Comparison of ENCODE assay signal across 9 cellular contexts in genomic region chr11:67507242-67507890, GRCh38. TPM values are rescaled to one million over a fixed set of nuclear protein-coding genes. Genes with fewer than 3 reads are reported as not detected.
A peak's percentile ranks its signal among the peaks of the same experiment; 100 is the strongest.
DNase-seq lines count a peak whose midpoint lies in the region; FAIRE-seq and TF ChIP-seq lines count a peak whose summit lies in the region.
"Had no signal": no experiment of that assay in that cellular context is flagged by ENCODE, and none has a peak within 500 bp of the region (broad histone marks: within the 10 kb centered on the region; RNA-seq: fewer than 3 reads in every experiment).

No MANE protein-coding gene starts in this region.

- no peak for FAIRE-seq in keratinocyte (lab: Jason Lieb, UNC)

- 28 to 42% (median 31%) methylated on average over 28 to 34 of the region's 34 CpGs for WGBS in spleen, 5 donors

- H4K20me1 ChIP-seq in keratinocyte (ENCODE audit: control insufficient read depth, extremely low read depth, insufficient read depth, low read length) = no peaks in the 10 kb centered on the region

- H3K9me1 ChIP-seq in keratinocyte (ENCODE audit: control insufficient read depth, extremely low read depth, insufficient read depth, low read length) = no peaks in the 10 kb centered on the region

- no peak for TF ChIP-seq CTCF in keratinocyte (optimal IDR thresholded peaks at IDR 0.05 in 1 of 3, IDR thresholded peaks at IDR 0.05 in 1 of 3, conservative IDR thresholded peaks at IDR 0.05 in 1 of 3; ENCODE audit: extremely low read depth in 1 of 3, insufficient read depth in 2 of 3, low read length in 3 of 3)
- TF ChIP-seq CTCF in spleen (IDR thresholded peaks at IDR 0.05 in 8 of 11, conservative IDR thresholded peaks at IDR 0.05 in 3 of 11) = peak in 1 of 11 experiments; percentile 15

- DNase-seq in NCI-H2171 (lab: John Stamatoyannopoulos, UW) (peak; percentile 50), NCI-H2171 treated with DMSO at 0.1 percent for 48 hours (lab: John Stamatoyannopoulos, UW) (no peak), NCI-H510A (lab: John Stamatoyannopoulos, UW) (peak; percentile 87), T47D (ENCODE audit: low read depth in 1 of 2, low spot score in 1 of 2) (peak; percentile 70 to 93), keratinocyte (ENCODE audit: low read depth, low spot score) (peak; percentile 86), spleen (no peak), G401 (ENCODE audit: low spot score) (no peak)
- DNase-seq in stimulated activated CD4-positive, alpha-beta T cell treated with anti-CD3 and anti-CD28 coated beads, Interleukin-15, amount 100 ng/mL, for 24 hours = no peak

- intact Hi-C loops in spleen (cut with DNase I; ENCODE audit: low total_unique reads) = loop anchor here (5.0 kb wide), 1 partner anchor 110 kb away; no protein-coding TSS in a partner anchor

- H3K27me3 ChIP-seq in keratinocyte (ENCODE audit: control insufficient read depth, extremely low read depth, insufficient read depth, low read length) (no peaks in the 10 kb centered on the region), spleen (replicated peaks in 1 of 7) (peaks cover 0 to 29% (median 0%) of the 10 kb centered on the region in 7 donors)

- H3K4me3 ChIP-seq in keratinocyte (ENCODE audit: control insufficient read depth in 2 of 3, extremely low read depth in 1 of 3, insufficient read depth in 2 of 3, low read depth in 1 of 3, low read length in 3 of 3) (peak overlapping the region; percentile 73 to 89 (median 88)), spleen (peak overlapping the region; percentile 63 to 97 (median 86))

- peak overlapping the region; percentile 86 for H2AFZ ChIP-seq in keratinocyte (ENCODE audit: control insufficient read depth, low read length)

- H3K9ac ChIP-seq in keratinocyte (ENCODE audit: control insufficient read depth, extremely low read depth, insufficient read depth, low read length) = peak overlapping the region; percentile 74

- H3K36me3 ChIP-seq in keratinocyte (ENCODE audit: control insufficient read depth in 2 of 2, extremely low read depth in 1 of 2, insufficient read depth in 2 of 2, low read length in 2 of 2) (peaks cover 0 to 1% of the 10 kb centered on the region in 2 experiments), spleen (peaks cover 0 to 22% (median 3%) of the 10 kb centered on the region in 6 donors)

- H3K4me2 ChIP-seq in keratinocyte (ENCODE audit: control insufficient read depth, extremely low read depth, insufficient read depth, low read depth, low read length) = peak overlapping the region; percentile 87

- dilution Hi-C loops in keratinocyte (cut with MboI; ENCODE audit: extremely low pct_ligation_motif_present, low sequenced_read_pairs) = no loop called here

- in situ Hi-C loops in T47D (cut with HindIII; ENCODE audit: low pct_unique_long_range_greater_than_20kb, low sequenced_read_pairs) = no loop called here
- in situ Hi-C loops in G401 (cut with HindIII; ENCODE audit: low sequenced_read_pairs) = no loop called here

- H3K27ac ChIP-seq in keratinocyte (ENCODE audit: control insufficient read depth, insufficient read depth, low read length) (peak overlapping the region; percentile 71), spleen (peak overlapping the region; percentile 97 to 100 (median 98))

- H3K79me2 ChIP-seq in keratinocyte (ENCODE audit: control insufficient read depth, insufficient read depth, low read length) = peaks cover 15% of the 10 kb centered on the region

- no peak for TF ChIP-seq POLR2A in spleen (IDR thresholded peaks at IDR 0.05)

- H3K4me1 ChIP-seq in keratinocyte (ENCODE audit: control insufficient read depth, extremely low read depth, insufficient read depth, low read length) = peaks cover 27% of the 10 kb centered on the region
- peaks cover 32 to 65% (median 56%) of the 10 kb centered on the region in 6 donors for H3K4me1 ChIP-seq in spleen

- H3K9me3 ChIP-seq in keratinocyte (ENCODE audit: control insufficient read depth, low read depth, low read length) (no peaks in the 10 kb centered on the region), spleen (no peaks in the 10 kb centered on the region)

RNA-seq across cellular contexts. Expression of gene CDK2AP2, which starts 0.6 kb away (rescaled TPM):
- 8.0 to 31.1 TPM (median 9.7 TPM) in 3 replicates for polyA plus RNA-seq in keratinocyte
- polyA plus RNA-seq in keratinocyte (2011; ENCODE audit: low read depth) = 5.4 TPM
- 18.2 and 28.7 TPM in 2 replicates for polyA plus RNA-seq in keratinocyte (2011; cell fraction: cytosol; rRNA removed)
- polyA plus RNA-seq in keratinocyte (2011; cell fraction: nucleus; rRNA removed) = 10.4 and 11.5 TPM in 2 replicates
- 26.2 and 36.1 TPM in 2 replicates for polyA plus RNA-seq in keratinocyte (2012; ENCODE audit: low replicate concordance)
- 14.8 to 64.4 TPM (median 15.1 TPM) in 3 replicates for polyA minus RNA-seq in keratinocyte
- polyA minus RNA-seq in keratinocyte (2011; cell fraction: cytosol; rRNA and poly(A)+ RNA removed) = 38.2 TPM
- polyA minus RNA-seq in keratinocyte (2011; cell fraction: nucleus; rRNA and poly(A)+ RNA removed) = 5.9 and 7.5 TPM in 2 replicates
- total RNA-seq in spleen = 10 to 100 TPM; 32.9 to 49.9 (median 40.9) TPM
- polyA plus RNA-seq in spleen = 10 to 100 TPM; 35.6 to 57.1 (median 51.0) TPM
- 36.1 and 36.4 TPM in 2 replicates for total RNA-seq in G401 (2014; rRNA removed; shearing (Covaris generic))

RNA-seq across cellular contexts. Expression of gene PITPNM1, which starts 2.2 kb away (rescaled TPM):
- 10.6 to 25.2 TPM (median 15.9 TPM) in 3 replicates for polyA plus RNA-seq in keratinocyte
- 9.5 TPM for polyA plus RNA-seq in keratinocyte (2011; ENCODE audit: low read depth)
- polyA plus RNA-seq in keratinocyte (2011; cell fraction: cytosol; rRNA removed) = 11.1 and 22.5 TPM in 2 replicates
- polyA plus RNA-seq in keratinocyte (2011; cell fraction: nucleus; rRNA removed) = 26.6 and 41.9 TPM in 2 replicates
- polyA plus RNA-seq in keratinocyte (2012; ENCODE audit: low replicate concordance) = 11.2 and 21.3 TPM in 2 replicates
- polyA minus RNA-seq in keratinocyte = 12.1 to 26.8 TPM (median 19.4 TPM) in 3 replicates
- polyA minus RNA-seq in keratinocyte (2011; cell fraction: cytosol; rRNA and poly(A)+ RNA removed) = 71.4 TPM
- polyA minus RNA-seq in keratinocyte (2011; cell fraction: nucleus; rRNA and poly(A)+ RNA removed) = 20.2 and 22.1 TPM in 2 replicates
- 10 to 100 TPM; 42.5 to 86.9 (median 74.9) TPM for total RNA-seq in spleen
- polyA plus RNA-seq in spleen = 10 to 100 TPM; 17.8 to 67.0 (median 29.2) TPM
- total RNA-seq in G401 (2014; rRNA removed; shearing (Covaris generic)) = 27.0 and 35.2 TPM in 2 replicates

RNA-seq across cellular contexts. Expression of gene CABP2, which starts 15.9 kb away (rescaled TPM):
- polyA plus RNA-seq in keratinocyte = not detected in 3 replicates
- not detected for polyA plus RNA-seq in keratinocyte (2011; ENCODE audit: low read depth)
- not detected in 2 replicates for polyA plus RNA-seq in keratinocyte (2011; cell fraction: cytosol; rRNA removed)
- polyA plus RNA-seq in keratinocyte (2011; cell fraction: nucleus; rRNA removed) = not detected in 2 replicates
- polyA plus RNA-seq in keratinocyte (2012; ENCODE audit: low replicate concordance) = not detected in 2 replicates
- not detected in 3 replicates for polyA minus RNA-seq in keratinocyte
- not detected for polyA minus RNA-seq in keratinocyte (2011; cell fraction: cytosol; rRNA and poly(A)+ RNA removed)
- not detected in 2 replicates for polyA minus RNA-seq in keratinocyte (2011; cell fraction: nucleus; rRNA and poly(A)+ RNA removed)
- not detected for total RNA-seq in spleen
- polyA plus RNA-seq in spleen = not detected
- total RNA-seq in G401 (2014; rRNA removed; shearing (Covaris generic)) = not detected in 2 replicates
- polyA plus RNA-seq: adipose tissue had no signal

RNA-seq across cellular contexts. Expression of gene AIP, which starts 24.5 kb away (rescaled TPM):
- polyA plus RNA-seq in keratinocyte (32.5 to 42.9 TPM (median 35.3 TPM) in 3 replicates), spleen (100 to 1,000 TPM; 135 to 146 (median 141) TPM)
- polyA plus RNA-seq in keratinocyte (2011; ENCODE audit: low read depth) = 35.4 TPM
- 25.8 and 44.9 TPM in 2 replicates for polyA plus RNA-seq in keratinocyte (2011; cell fraction: cytosol; rRNA removed)
- polyA plus RNA-seq in keratinocyte (2011; cell fraction: nucleus; rRNA removed) = 26.3 and 35.1 TPM in 2 replicates
- polyA plus RNA-seq in keratinocyte (2012; ENCODE audit: low replicate concordance) = 34.4 and 36.4 TPM in 2 replicates
- 19.2 to 23.7 TPM (median 22.6 TPM) in 3 replicates for polyA minus RNA-seq in keratinocyte
- polyA minus RNA-seq in keratinocyte (2011; cell fraction: cytosol; rRNA and poly(A)+ RNA removed) = 26.3 TPM
- 10.3 and 11.4 TPM in 2 replicates for polyA minus RNA-seq in keratinocyte (2011; cell fraction: nucleus; rRNA and poly(A)+ RNA removed)
- 10 to 100 TPM; 72.2 to 95.8 (median 88.1) TPM for total RNA-seq in spleen
- total RNA-seq in G401 (2014; rRNA removed; shearing (Covaris generic)) = 73.5 and 102 TPM in 2 replicates

RNA-seq across cellular contexts. Expression of gene TMEM134, which starts 38.3 kb away (rescaled TPM):
- polyA plus RNA-seq in keratinocyte = 24.7 to 71.1 TPM (median 40.4 TPM) in 3 replicates
- polyA plus RNA-seq in keratinocyte (2011; ENCODE audit: low read depth) = 10.7 TPM
- polyA plus RNA-seq in keratinocyte (2011; cell fraction: cytosol; rRNA removed) = 27.0 and 78.9 TPM in 2 replicates
- polyA plus RNA-seq in keratinocyte (2011; cell fraction: nucleus; rRNA removed) = 37.4 and 52.6 TPM in 2 replicates
- 42.7 and 77.6 TPM in 2 replicates for polyA plus RNA-seq in keratinocyte (2012; ENCODE audit: low replicate concordance)
- 7.9 to 18.5 TPM (median 12.6 TPM) in 3 replicates for polyA minus RNA-seq in keratinocyte
- polyA minus RNA-seq in keratinocyte (2011; cell fraction: cytosol; rRNA and poly(A)+ RNA removed) = 43.0 TPM
- 6.6 and 11.0 TPM in 2 replicates for polyA minus RNA-seq in keratinocyte (2011; cell fraction: nucleus; rRNA and poly(A)+ RNA removed)
- total RNA-seq in spleen = 100 to 1,000 TPM in 3 of 7 donors, 10 to 100 TPM in 4; 48.5 to 192 (median 66.6) TPM
- polyA plus RNA-seq in spleen = 100 to 1,000 TPM in 1 of 3 donors, 10 to 100 TPM in 2; 94.6 to 123 (median 95.1) TPM
- total RNA-seq in G401 (2014; rRNA removed; shearing (Covaris generic)) = 88.8 and 126 TPM in 2 replicates

Comparison
In these comparisons a context has a peak if more than half of its experiments do, and no peak if none do; other contexts are left out.
1. DNase-seq: peak in NCI-H2171 (single experiment), NCI-H510A (single experiment), T47D (2 of 2) and keratinocyte (single experiment); none in NCI-H2171 treated with DMSO at 0.1 percent for 48 hours (single experiment), spleen (single experiment), stimulated activated CD4-positive, alpha-beta T cell treated with anti-CD3 and anti-CD28 coated beads, Interleukin-15, amount 100 ng/mL, for 24 hours (single experiment) and G401 (single experiment).